ENCODE assay signal across 24 cellular contexts in genomic region chr1:33022650-33023200, GRCh38. TPM values are rescaled to one million over a fixed set of nuclear protein-coding genes. Genes with fewer than 3 reads are reported as not detected.
DNase-seq lines count a peak whose midpoint lies in the region; ATAC-seq and TF ChIP-seq lines count a peak whose summit lies in the region.
"Had no signal": no experiment of that assay in that cellular context is flagged by ENCODE, and none has a peak within 500 bp of the region (broad histone marks: within the 10 kb centered on the region; RNA-seq: fewer than 3 reads in every experiment).

No MANE protein-coding gene starts in this region.

- intact Hi-C loops in left colon (cut with DNase I, micrococcal nuclease) (no loop called here), gastrocnemius medialis (cut with DNase I; ENCODE audit: low total_unique reads) (loop anchor here (10.0 kb wide), 1 partner anchor 1648 kb away; the partner anchor contains the start of gene FABP3)

- ATAC-seq in T-helper 17 cell, result no peak
- no peak for ATAC-seq in activated T-helper 17 cell treated with anti-CD3 and anti-CD28 coated beads, Interleukin-2, amount 50 U/mL, for 72 hours (replicated peaks)
- ATAC-seq in left colon, result peak; percentile 87
- ATAC-seq in gastrocnemius medialis, result peak in 1 of 2 donors; percentile 34
- ATAC-seq: activated CD8-positive, alpha-beta T cell treated with anti-CD3 and anti-CD28 coated beads for 36 hours; HCT116; stimulated activated memory B cell treated with anti-CD40 and anti-IgM and Interleukin-4, amounts not matched to agents 10 μg/mL and 1 μg/mL and 100 μg/mL, for 72 hours had no signal

- peak overlapping the region; percentile 84 for H3K27ac Mint-ChIP-seq in T-helper 17 cell
- H3K27ac Mint-ChIP-seq in activated T-helper 17 cell treated with anti-CD3 and anti-CD28 coated beads, Interleukin-2, amount 50 U/mL, for 72 hours, result peak overlapping the region; percentile 47
- H3K27ac Mint-ChIP-seq: stimulated activated memory B cell treated with anti-CD40 and anti-IgM and Interleukin-4, amounts not matched to agents 10 μg/mL and 1 μg/mL and 100 μg/mL, for 72 hours had no signal

- no peaks in the 10 kb centered on the region for H3K27me3 Mint-ChIP-seq in T-helper 17 cell
- H3K27me3 Mint-ChIP-seq in activated T-helper 17 cell treated with anti-CD3 and anti-CD28 coated beads, Interleukin-2, amount 50 U/mL, for 72 hours, result no peaks in the 10 kb centered on the region
- H3K27me3 Mint-ChIP-seq: activated CD8-positive, alpha-beta T cell treated with anti-CD3 and anti-CD28 coated beads for 36 hours; naive B cell; stimulated activated memory B cell treated with anti-CD40 and anti-IgM and Interleukin-4, amounts not matched to agents 10 μg/mL and 1 μg/mL and 100 μg/mL, for 72 hours had no signal

- H3K36me3 Mint-ChIP-seq in T-helper 17 cell (ENCODE audit: low read depth), result peaks cover 10% of the 10 kb centered on the region
- H3K36me3 Mint-ChIP-seq in activated T-helper 17 cell treated with anti-CD3 and anti-CD28 coated beads, Interleukin-2, amount 50 U/mL, for 72 hours (ENCODE audit: low read depth), result peaks cover 93% of the 10 kb centered on the region

- peak overlapping the region; percentile 71 to 98 (median 91) for H3K27ac ChIP-seq in gastrocnemius medialis

- H3K4me3 ChIP-seq in gastrocnemius medialis, result no peak overlapping the region

- DNase-seq in T-helper 17 cell (no peak), left colon (no peak), gastrocnemius medialis (no peak), KBM-7 (no peak), NCI-H2196 (lab: John Stamatoyannopoulos, UW; ENCODE audit: unreplicated experiment) (no peak), medulla oblongata (ENCODE audit: extremely low spot score) (no peak)
- DNase-seq: activated CD4-positive, CD25-positive, alpha-beta regulatory T cell; activated CD8-positive, alpha-beta T cell treated with anti-CD3 and anti-CD28 coated beads for 36 hours; activated naive CD4-positive, alpha-beta T cell treated with anti-CD3 and anti-CD28 coated beads, Interleukin-2, amount 50 U/mL, for 16 hours; aorta; caudate nucleus; mammary epithelial cell; naive B cell; NCI-H1105; NCI-H2029; NCI-H345; NCI-H774; SK-N-SH; stimulated activated CD4-positive, alpha-beta T cell treated with anti-CD3 and anti-CD28 coated beads, Interleukin-4, amount 100 ng/mL, for 1 hour; T1000 had no signal

- no peak overlapping the region for H3K4me3 Mint-ChIP-seq in T-helper 17 cell
- H3K4me3 Mint-ChIP-seq in activated T-helper 17 cell treated with anti-CD3 and anti-CD28 coated beads, Interleukin-2, amount 50 U/mL, for 72 hours, result no peak overlapping the region
- H3K4me3 Mint-ChIP-seq: activated CD8-positive, alpha-beta T cell treated with anti-CD3 and anti-CD28 coated beads for 36 hours; CD14-positive monocyte; stimulated activated memory B cell treated with anti-CD40 and anti-IgM and Interleukin-4, amounts not matched to agents 10 μg/mL and 1 μg/mL and 100 μg/mL, for 72 hours had no signal

- no peaks in the 10 kb centered on the region for H3K9me3 Mint-ChIP-seq in activated T-helper 17 cell treated with anti-CD3 and anti-CD28 coated beads, Interleukin-2, amount 50 U/mL, for 72 hours
- H3K9me3 Mint-ChIP-seq: activated CD8-positive, alpha-beta T cell treated with anti-CD3 and anti-CD28 coated beads for 36 hours; CD14-positive monocyte; naive B cell; stimulated activated memory B cell treated with anti-CD40 and anti-IgM and Interleukin-4, amounts not matched to agents 10 μg/mL and 1 μg/mL and 100 μg/mL, for 72 hours had no signal

- in situ Hi-C loops in gastrocnemius medialis (cut with MboI; ENCODE audit: low sequenced_read_pairs in 4 of 4) (no loop called here), KBM-7 (cut with MboI; ENCODE audit: low pct_unique_long_range_greater_than_20kb, low sequenced_read_pairs) (no loop called here)

- TF ChIP-seq CTCF in gastrocnemius medialis (IDR thresholded peaks at IDR 0.05 in 4 of 5, conservative IDR thresholded peaks at IDR 0.05 in 1 of 5), result no peak

- H3K4me1 ChIP-seq in gastrocnemius medialis, result peaks cover 49 to 59% of the 10 kb centered on the region in 2 donors

- H3K27me3 ChIP-seq in gastrocnemius medialis, result no peaks in the 10 kb centered on the region

- peaks cover 0 to 54% of the 10 kb centered on the region in 2 donors for H3K36me3 ChIP-seq in gastrocnemius medialis

- TF ChIP-seq POLR2A in gastrocnemius medialis (IDR thresholded peaks at IDR 0.05), result no peak

- H3K9me3 ChIP-seq in T-helper 17 cell (ENCODE audit: control insufficient read depth, low read length, poor library complexity, severe bottlenecking) (no peaks in the 10 kb centered on the region), gastrocnemius medialis (no peaks in the 10 kb centered on the region)
- H3K9me3 ChIP-seq: SK-N-SH had no signal

- peaks cover 22% of the 10 kb centered on the region for H3K4me1 Mint-ChIP-seq in T-helper 17 cell
- peaks cover 33% of the 10 kb centered on the region for H3K4me1 Mint-ChIP-seq in activated T-helper 17 cell treated with anti-CD3 and anti-CD28 coated beads, Interleukin-2, amount 50 U/mL, for 72 hours

RNA-seq across cellular contexts. Expression of gene AK2, which starts 14.0 kb away (rescaled TPM):
- total RNA-seq in T-helper 17 cell (10 to 100 TPM; 51.1 to 61.7 TPM), left colon (100 to 1,000 TPM; 173 to 222 TPM), gastrocnemius medialis (100 to 1,000 TPM; 125 to 261 (median 152) TPM)
- 100 to 1,000 TPM; 304 to 372 TPM for total RNA-seq in activated T-helper 17 cell treated with anti-CD3 and anti-CD28 coated beads, Interleukin-2, amount 50 U/mL, for 72 hours

RNA-seq across cellular contexts. Expression of gene RNF19B, which starts 58.1 kb away (rescaled TPM):
- total RNA-seq in T-helper 17 cell (10 to 100 TPM; 67.1 to 87.7 TPM), left colon (10 to 100 TPM; 64.1 to 77.3 TPM), gastrocnemius medialis (10 to 100 TPM; 22.7 to 34.4 (median 28.6) TPM)
- 10 to 100 TPM; 32.2 to 65.6 TPM for total RNA-seq in activated T-helper 17 cell treated with anti-CD3 and anti-CD28 coated beads, Interleukin-2, amount 50 U/mL, for 72 hours

RNA-seq across cellular contexts. Expression of gene AZIN2, which starts 58.2 kb away (rescaled TPM):
- total RNA-seq in T-helper 17 cell (1 to 10 TPM; 6.3 to 8.6 TPM), left colon (10 to 100 TPM; 10.1 to 22.7 TPM), gastrocnemius medialis (1 to 10 TPM in 3 of 4 donors, under 1 TPM in 1; 0.52 to 3.1 (median 1.2) TPM)
- 1 to 10 TPM; 3.4 to 3.7 TPM for total RNA-seq in activated T-helper 17 cell treated with anti-CD3 and anti-CD28 coated beads, Interleukin-2, amount 50 U/mL, for 72 hours
